In genomic region chr22:50199251-50199721, GRCh38 we compare ENCODE assay signal across 10 cellular contexts. TPM values are rescaled to one million over a fixed set of nuclear protein-coding genes. Genes with fewer than 3 reads are reported as not detected.
DNase-seq lines count a peak whose midpoint lies in the region; ATAC-seq and TF ChIP-seq lines count a peak whose summit lies in the region.
"Had no signal": no experiment of that assay in that cellular context is flagged by ENCODE, and none has a peak within 500 bp of the region (broad histone marks: within the 10 kb centered on the region; RNA-seq: fewer than 3 reads in every experiment).

No MANE protein-coding gene starts in this region.

- peaks cover 6% of the 10 kb centered on the region for H3K9me3 Mint-ChIP-seq in mesothelial cell of epicardium

- DNase-seq in adipocyte (ENCODE audit: low read depth): no peak
- no peak for DNase-seq in mesothelial cell of epicardium (ENCODE audit: low spot score in 2 of 2, unreplicated experiment in 2 of 2)
- no peak for DNase-seq in NCI-H2227 (lab: John Stamatoyannopoulos, UW; ENCODE audit: unreplicated experiment)
- no peak for DNase-seq in NCI-H526 treated with DMSO at 0.1 percent for 48 hours (lab: John Stamatoyannopoulos, UW)
- DNase-seq in NCI-H1048 (lab: John Stamatoyannopoulos, UW): no peak
- DNase-seq: aorta, NCI-H1105 had no signal

- H3K4me1 Mint-ChIP-seq in mesothelial cell of epicardium: peaks cover 16% of the 10 kb centered on the region

- H3K27ac Mint-ChIP-seq in mesothelial cell of epicardium: no peak overlapping the region

- H3K4me3 Mint-ChIP-seq in mesothelial cell of epicardium: peak overlapping the region; percentile 67

- POLR2A ChIA-PET in HEK293 (lab: Yijun Ruan, JAX): interaction anchor here (1.0 to 1.2 kb wide), 2 partner anchors 9 to 27 kb away, joined by 5 to 8 read pairs; no protein-coding TSS in a partner anchor

- TF ChIP-seq CTCF in HEK293 (tag by site-specific recombination; IDR thresholded peaks at IDR 0.05) (no peak), mesothelial cell of epicardium (IDR thresholded peaks at IDR 0.05; ENCODE audit: unreplicated experiment) (no peak)

- peaks cover 38 to 66% (median 54%) of the 10 kb centered on the region in 11 experiments for H3K36me3 ChIP-seq in BLaER1 treated with 17β-estradiol and CSF1 and Interleukin-3, amounts not matched to agents 10 nM and 100 nM
- H3K36me3 ChIP-seq in HEK293 (ENCODE audit: control insufficient read depth in 2 of 2, insufficient read depth in 1 of 2, low read length in 2 of 2) (peaks cover 21 to 67% of the 10 kb centered on the region in 2 experiments), adipocyte (ENCODE audit: control insufficient read depth, insufficient read depth, low read length, severe bottlenecking) (peaks cover 34% of the 10 kb centered on the region)

- CTCF ChIA-PET in HEK293 (lab: Yijun Ruan, JAX): interaction anchor here (2.3 kb wide), 1 partner anchor 9 kb away, joined by 5 read pairs; no protein-coding TSS in a partner anchor

- ATAC-seq in GM18498 (IDR thresholded peaks at IDR 0.05; ENCODE audit: unreplicated experiment): no peak

- peaks cover 45 to 89% (median 80%) of the 10 kb centered on the region in 10 experiments for H3K4me1 ChIP-seq in BLaER1 treated with 17β-estradiol and CSF1 and Interleukin-3, amounts not matched to agents 10 nM and 100 nM
- H3K4me1 ChIP-seq in HEK293 (ENCODE audit: control insufficient read depth, insufficient read depth, low read length) (peaks cover 5% of the 10 kb centered on the region; the same call in 1 of the 2 replicates), adipocyte (ENCODE audit: control insufficient read depth, insufficient read depth, low read length) (peaks cover 6% of the 10 kb centered on the region)

- H3K4me2 ChIP-seq in BLaER1 treated with 17β-estradiol and CSF1 and Interleukin-3, amounts not matched to agents 10 nM and 100 nM: peak overlapping the region; percentile 95 to 100 (median 98)

- H3K9me3 ChIP-seq in BLaER1 treated with 17β-estradiol and CSF1 and Interleukin-3, amounts not matched to agents 10 nM and 100 nM (replicated peaks in 1 of 11): peaks cover 0 to 7% (median 0%) of the 10 kb centered on the region in 11 experiments; a peak in 5 of 22 replicates
- H3K9me3 ChIP-seq in HEK293 (ENCODE audit: control insufficient read depth, insufficient read depth, low read depth, low read length): no peaks in the 10 kb centered on the region
- no peaks in the 10 kb centered on the region for H3K9me3 ChIP-seq in adipocyte (ENCODE audit: control insufficient read depth, low read length)

- H3K4me3 ChIP-seq in BLaER1 treated with 17β-estradiol and CSF1 and Interleukin-3, amounts not matched to agents 10 nM and 100 nM: peak overlapping the region in 8 of 10 experiments; percentile 92 to 97 (median 95); a peak in 11 of 20 replicates
- H3K4me3 ChIP-seq in HEK293 (ENCODE audit: low read depth, low read length) (no peak overlapping the region), adipocyte (ENCODE audit: low read length) (no peak overlapping the region)

- peak overlapping the region in 7 of 11 experiments; percentile 79 to 95 (median 94); a peak in 14 of 22 replicates for H3K9ac ChIP-seq in BLaER1 treated with 17β-estradiol and CSF1 and Interleukin-3, amounts not matched to agents 10 nM and 100 nM
- H3K9ac ChIP-seq in adipocyte (ENCODE audit: low read length): peak overlapping the region; percentile 86

- H3K27me3 Mint-ChIP-seq in mesothelial cell of epicardium (ENCODE audit: low read depth): no peaks in the 10 kb centered on the region

- H3K36me3 Mint-ChIP-seq in mesothelial cell of epicardium: peaks cover 12% of the 10 kb centered on the region

- H4K20me1 ChIP-seq in BLaER1 treated with 17β-estradiol and CSF1 and Interleukin-3, amounts not matched to agents 10 nM and 100 nM: peaks cover 56 to 94% (median 83%) of the 10 kb centered on the region in 11 experiments; a peak in 21 of 22 replicates

- H3K27me3 ChIP-seq in BLaER1 treated with 17β-estradiol and CSF1 and Interleukin-3, amounts not matched to agents 10 nM and 100 nM: peaks cover 0 to 22% (median 0%) of the 10 kb centered on the region in 11 experiments; a peak in 6 of 22 replicates
- H3K27me3 ChIP-seq in adipocyte (replicated peaks; ENCODE audit: control insufficient read depth, insufficient read depth, low read length): no peaks in the 10 kb centered on the region

- peak overlapping the region in 4 of 11 experiments; percentile 82 to 92 (median 86); a peak in 6 of 22 replicates for H3K27ac ChIP-seq in BLaER1 treated with 17β-estradiol and CSF1 and Interleukin-3, amounts not matched to agents 10 nM and 100 nM
- H3K27ac ChIP-seq in HEK293 (ENCODE audit: extremely low read depth, low read depth, low read length): peak overlapping the region; percentile 82

TF ChIP-seq in HEK293, 187 proteins besides CTCF, POLR2A, EP300 and RAD21 (continues in another document):
- TF ChIP-seq RBAK (tag by site-specific recombination; IDR thresholded peaks at IDR 0.05): no peak
- no peak for TF ChIP-seq TRIM28 (IDR thresholded peaks at IDR 0.05; ENCODE audit: borderline replicate concordance, low read length)
- no peak for TF ChIP-seq KLF16 (tag by site-specific recombination; IDR thresholded peaks at IDR 0.05)
- TF ChIP-seq ZNF426 (tag by site-specific recombination; IDR thresholded peaks at IDR 0.05): no peak
- no peak for TF ChIP-seq EGR2 (tag by site-specific recombination; IDR thresholded peaks at IDR 0.05; ENCODE audit: low read depth)
- TF ChIP-seq ZNF292 (tag by site-specific recombination; IDR thresholded peaks at IDR 0.05; ENCODE audit: borderline replicate concordance, low read depth): no peak
- no peak for TF ChIP-seq ZNF654 (tag by site-specific recombination; IDR thresholded peaks at IDR 0.05; ENCODE audit: low read depth)
- TF ChIP-seq ZNF521 (tag by site-specific recombination; IDR thresholded peaks at IDR 0.05): no peak
- TF ChIP-seq ZNF423 (tag by site-specific recombination; IDR thresholded peaks at IDR 0.05): no peak
- no peak for TF ChIP-seq ZNF571 (tag by site-specific recombination; IDR thresholded peaks at IDR 0.05)
- TF ChIP-seq ZNF391 (tag by site-specific recombination; IDR thresholded peaks at IDR 0.05; ENCODE audit: borderline replicate concordance, low read depth): no peak
- no peak for TF ChIP-seq ZNF366 (tag by site-specific recombination; conservative IDR thresholded peaks at IDR 0.05)
- TF ChIP-seq, protein P1, sequence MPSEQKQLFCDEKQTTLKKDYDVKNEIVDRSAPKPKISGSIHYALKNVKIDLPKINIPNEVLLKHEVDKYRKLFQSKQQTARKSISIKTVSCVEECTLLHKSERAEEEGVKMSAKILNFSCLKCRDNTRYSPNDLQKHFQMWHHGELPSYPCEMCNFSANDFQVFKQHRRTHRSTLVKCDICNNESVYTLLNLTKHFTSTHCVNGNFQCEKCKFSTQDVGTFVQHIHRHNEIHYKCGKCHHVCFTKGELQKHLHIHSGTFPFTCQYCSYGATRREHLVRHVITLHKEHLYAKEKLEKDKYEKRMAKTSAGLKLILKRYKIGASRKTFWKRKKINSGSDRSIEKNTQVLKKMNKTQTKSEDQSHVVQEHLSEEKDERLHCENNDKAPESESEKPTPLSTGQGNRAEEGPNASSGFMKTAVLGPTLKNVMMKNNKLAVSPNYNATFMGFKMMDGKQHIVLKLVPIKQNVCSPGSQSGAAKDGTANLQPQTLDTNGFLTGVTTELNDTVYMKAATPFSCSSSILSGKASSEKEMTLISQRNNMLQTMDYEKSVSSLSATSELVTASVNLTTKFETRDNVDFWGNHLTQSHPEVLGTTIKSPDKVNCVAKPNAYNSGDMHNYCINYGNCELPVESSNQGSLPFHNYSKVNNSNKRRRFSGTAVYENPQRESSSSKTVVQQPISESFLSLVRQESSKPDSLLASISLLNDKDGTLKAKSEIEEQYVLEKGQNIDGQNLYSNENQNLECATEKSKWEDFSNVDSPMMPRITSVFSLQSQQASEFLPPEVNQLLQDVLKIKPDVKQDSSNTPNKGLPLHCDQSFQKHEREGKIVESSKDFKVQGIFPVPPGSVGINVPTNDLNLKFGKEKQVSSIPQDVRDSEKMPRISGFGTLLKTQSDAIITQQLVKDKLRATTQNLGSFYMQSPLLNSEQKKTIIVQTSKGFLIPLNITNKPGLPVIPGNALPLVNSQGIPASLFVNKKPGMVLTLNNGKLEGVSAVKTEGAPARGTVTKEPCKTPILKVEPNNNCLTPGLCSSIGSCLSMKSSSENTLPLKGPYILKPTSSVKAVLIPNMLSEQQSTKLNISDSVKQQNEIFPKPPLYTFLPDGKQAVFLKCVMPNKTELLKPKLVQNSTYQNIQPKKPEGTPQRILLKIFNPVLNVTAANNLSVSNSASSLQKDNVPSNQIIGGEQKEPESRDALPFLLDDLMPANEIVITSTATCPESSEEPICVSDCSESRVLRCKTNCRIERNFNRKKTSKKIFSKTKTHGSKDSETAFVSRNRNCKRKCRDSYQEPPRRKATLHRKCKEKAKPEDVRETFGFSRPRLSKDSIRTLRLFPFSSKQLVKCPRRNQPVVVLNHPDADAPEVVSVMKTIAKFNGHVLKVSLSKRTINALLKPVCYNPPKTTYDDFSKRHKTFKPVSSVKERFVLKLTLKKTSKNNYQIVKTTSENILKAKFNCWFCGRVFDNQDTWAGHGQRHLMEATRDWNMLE (tag by site-specific recombination; conservative IDR thresholded peaks at IDR 0.05; ENCODE audit: low read depth): no peak

RNA-seq across cellular contexts. Expression of gene SELENOO, which starts 1.5 kb away (rescaled TPM):
- 25.5 to 28.3 TPM (median 26.9 TPM) in 3 replicates for total RNA-seq in mesothelial cell of epicardium

RNA-seq across cellular contexts. Expression of gene TRABD, which starts 13.6 kb away (rescaled TPM):
- 44.3 to 44.6 TPM (median 44.4 TPM) in 3 replicates for total RNA-seq in mesothelial cell of epicardium

RNA-seq across cellular contexts. Expression of gene PANX2, which starts 28.8 kb away (rescaled TPM):
- total RNA-seq in mesothelial cell of epicardium: 6.0 to 7.0 TPM (median 6.4 TPM) in 3 replicates

RNA-seq across cellular contexts. Expression of gene TUBGCP6, which starts 45.5 kb away (rescaled TPM):
- 64.1 to 65.9 TPM (median 65.3 TPM) in 3 replicates for total RNA-seq in mesothelial cell of epicardium

RNA-seq across cellular contexts. Expression of gene HDAC10, which starts 51.8 kb away (rescaled TPM):
- 77.6 to 81.3 TPM (median 79.5 TPM) in 3 replicates for total RNA-seq in mesothelial cell of epicardium

Comparison
In these comparisons a context has a peak if more than half of its experiments do, and no peak if none do; other contexts are left out.
1. H3K4me3 ChIP-seq: peak in BLaER1 treated with 17β-estradiol and CSF1 and Interleukin-3, amounts not matched to agents 10 nM and 100 nM (8 of 10); none in HEK293 (single experiment) and adipocyte (single experiment).